ENCODE assay signal across 13 cellular contexts in the genomic region with DNA sequence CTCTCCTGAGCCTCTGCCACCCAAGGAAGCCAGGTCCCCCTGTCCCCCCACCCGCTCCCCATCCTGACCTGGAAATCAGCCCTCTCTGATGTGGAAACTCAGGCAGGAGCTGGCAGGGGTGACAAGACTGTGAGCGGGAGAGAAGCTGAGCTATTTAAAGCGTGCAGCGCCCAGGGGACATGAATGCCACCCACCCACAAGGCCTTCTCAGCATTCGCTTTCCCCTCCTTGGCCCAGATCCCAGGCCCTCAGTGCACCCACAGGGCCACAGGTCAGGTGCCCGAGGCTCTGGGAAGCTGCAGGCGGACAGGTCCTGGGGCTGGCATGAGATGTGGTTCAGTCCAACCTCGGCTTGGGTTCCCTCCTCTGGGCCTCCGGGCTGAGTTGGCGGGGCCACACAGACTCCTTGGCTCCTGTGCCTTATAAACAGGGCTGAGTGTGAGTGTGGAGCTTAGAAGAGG.
A peak's percentile ranks its signal among the peaks of the same experiment; 100 is the strongest.
DNase-seq lines count a peak whose midpoint lies in the region; ATAC-seq and TF ChIP-seq lines count a peak whose summit lies in the region.
"Had no signal": no experiment of that assay in that cellular context is flagged by ENCODE, and none has a peak within 500 bp of the region (broad histone marks: within the 10 kb centered on the region; RNA-seq: fewer than 3 reads in every experiment).

No MANE protein-coding gene starts in this region.

- H3K4me1 ChIP-seq in GM23248 (ENCODE audit: insufficient read depth) (peaks cover 38% of the 10 kb centered on the region), lung (ENCODE audit: control insufficient read depth in 2 of 2, insufficient read depth in 2 of 2, low read length in 2 of 2) (peaks cover 12 to 40% of the 10 kb centered on the region in 2 donors)

- POLR2A ChIA-PET in HEK293T (lab: Yijun Ruan, JAX): interaction anchor here (1.0 kb wide), 1 partner anchor 156 kb away, joined by 3 read pairs; no protein-coding TSS in a partner anchor

- no peaks in the 10 kb centered on the region for H3K27me3 ChIP-seq in GM23248 (replicated peaks; ENCODE audit: insufficient read depth)
- no peaks in the 10 kb centered on the region for H3K27me3 ChIP-seq in lung (ENCODE audit: control insufficient read depth, insufficient read depth)

- H3K36me3 ChIP-seq in GM23248 (ENCODE audit: low read depth) (peaks cover 3% of the 10 kb centered on the region; the same call in 1 of the 2 replicates), lung (ENCODE audit: control insufficient read depth in 2 of 2, insufficient read depth in 2 of 2, low read length in 2 of 2) (peaks cover 0 to 5% of the 10 kb centered on the region in 2 donors)

- H3K9me3 ChIP-seq in GM23248 (ENCODE audit: low read depth) (no peaks in the 10 kb centered on the region), lung (ENCODE audit: control insufficient read depth in 2 of 2, insufficient read depth in 1 of 2, low read length in 1 of 2) (no peaks in the 10 kb centered on the region)

- H3K9me2 ChIP-seq in GM23248 (ENCODE audit: insufficient read depth): no peaks in the 10 kb centered on the region

- H3F3A ChIP-seq in GM23248 (ENCODE audit: insufficient read depth): peaks cover 20% of the 10 kb centered on the region

- peak overlapping the region; percentile 92 for H3K27ac ChIP-seq in GM23248
- peak overlapping the region; percentile 75 to 91 for H3K27ac ChIP-seq in lung (ENCODE audit: low read depth in 1 of 2, low read length in 1 of 2)

- peak overlapping the region; percentile 79 for H3K9ac ChIP-seq in GM23248

- H3K79me2 ChIP-seq in GM23248 (ENCODE audit: insufficient read depth): peaks cover 14% of the 10 kb centered on the region

- H3K4me1 Mint-ChIP-seq in stimulated activated memory B cell treated with anti-CD40 and anti-IgM and Interleukin-4, amounts not matched to agents 10 μg/mL and 1 μg/mL and 100 μg/mL, for 72 hours: peaks cover 62% of the 10 kb centered on the region

- DNase-seq in GM23248: peak; percentile 85
- peak; percentile 16 for DNase-seq in dedifferentiated amniotic fluid mesenchymal stem cell (ENCODE audit: extremely low spot score)
- no peak for DNase-seq in lung (ENCODE audit: low spot score)
- no peak for DNase-seq in ecto neural progenitor cell (ENCODE audit: low spot score)
- DNase-seq in stimulated activated CD4-positive, alpha-beta T cell treated with anti-CD3 and anti-CD28 coated beads, Interleukin-4, amount 100 ng/mL, for 4 hours: no peak
- DNase-seq in HEK293T (ENCODE audit: extremely low spot score): no peak
- DNase-seq: activated CD4-positive, alpha-beta T cell treated with anti-CD3 and anti-CD28 coated beads for 48 hours; CD8-positive, alpha-beta T cell; KBM-7; naive B cell; NCI-H226 had no signal

- H3K27me3 Mint-ChIP-seq in stimulated activated memory B cell treated with anti-CD40 and anti-IgM and Interleukin-4, amounts not matched to agents 10 μg/mL and 1 μg/mL and 100 μg/mL, for 72 hours: no peaks in the 10 kb centered on the region
- H3K27me3 Mint-ChIP-seq: naive B cell had no signal

- H3K4me3 ChIP-seq in GM23248: no peak overlapping the region
- H3K4me3 ChIP-seq in lung: no peak overlapping the region

- CTCF ChIA-PET in HEK293T (lab: Yijun Ruan, JAX): no interaction called here

- no peak overlapping the region for H3K4me3 Mint-ChIP-seq in stimulated activated memory B cell treated with anti-CD40 and anti-IgM and Interleukin-4, amounts not matched to agents 10 μg/mL and 1 μg/mL and 100 μg/mL, for 72 hours
- H3K4me3 Mint-ChIP-seq: CD8-positive, alpha-beta T cell had no signal

- H3K36me3 Mint-ChIP-seq in stimulated activated memory B cell treated with anti-CD40 and anti-IgM and Interleukin-4, amounts not matched to agents 10 μg/mL and 1 μg/mL and 100 μg/mL, for 72 hours: no peaks in the 10 kb centered on the region
- H3K36me3 Mint-ChIP-seq: CD8-positive, alpha-beta T cell; naive B cell had no signal

- no peaks in the 10 kb centered on the region for H4K20me1 ChIP-seq in GM23248 (ENCODE audit: insufficient read depth)

- no peak overlapping the region for H3K4me2 ChIP-seq in GM23248 (ENCODE audit: unreplicated experiment)

- in situ Hi-C loops in GM23248 (cut with MboI): no loop called here

- H2AFZ ChIP-seq in GM23248: no peak overlapping the region

- no peaks in the 10 kb centered on the region for H3K9me3 Mint-ChIP-seq in stimulated activated memory B cell treated with anti-CD40 and anti-IgM and Interleukin-4, amounts not matched to agents 10 μg/mL and 1 μg/mL and 100 μg/mL, for 72 hours
- H3K9me3 Mint-ChIP-seq: CD8-positive, alpha-beta T cell; naive B cell had no signal

- 42 to 47% methylated on average over 10 of the region's 10 CpGs for WGBS in GM23248 (ENCODE audit: low coverage in 1 of 2, low lambda C conversion rate in 2 of 2, missing lambda C conversion rate in 2 of 2), 2 experiments
- WGBS in lung, 2 donors: 63 to 77% methylated on average over 10 of the region's 10 CpGs

- peak overlapping the region; percentile 71 for H3K27ac Mint-ChIP-seq in stimulated activated memory B cell treated with anti-CD40 and anti-IgM and Interleukin-4, amounts not matched to agents 10 μg/mL and 1 μg/mL and 100 μg/mL, for 72 hours
- H3K27ac Mint-ChIP-seq: CD8-positive, alpha-beta T cell had no signal

- no peak for TF ChIP-seq CTCF in lung (IDR thresholded peaks at IDR 0.05; ENCODE audit: control extremely low read depth, extremely low read depth)

- no peak for ATAC-seq in lung (ENCODE audit: insufficient read depth, low FRiP score)
- ATAC-seq in stimulated activated memory B cell treated with anti-CD40 and anti-IgM and Interleukin-4, amounts not matched to agents 10 μg/mL and 1 μg/mL and 100 μg/mL, for 72 hours: no peak
- no peak for ATAC-seq in HG03135 (IDR thresholded peaks at IDR 0.05; ENCODE audit: unreplicated experiment)
- ATAC-seq: CD8-positive, alpha-beta T cell had no signal

TF ChIP-seq in HEK293T, 16 proteins besides CTCF, POLR2A, EP300 and RAD21:
- TF ChIP-seq NFRKB (IDR thresholded peaks at IDR 0.05): no peak
- TF ChIP-seq ELF4 (IDR thresholded peaks at IDR 0.05): no peak
- no peak for TF ChIP-seq LEF1 (IDR thresholded peaks at IDR 0.05; ENCODE audit: borderline replicate concordance)
- no peak for TF ChIP-seq ARNT (IDR thresholded peaks at IDR 0.05)
- no peak for TF ChIP-seq FOXM1 (IDR thresholded peaks at IDR 0.05; ENCODE audit: borderline replicate concordance)
- TF ChIP-seq, protein P1, sequence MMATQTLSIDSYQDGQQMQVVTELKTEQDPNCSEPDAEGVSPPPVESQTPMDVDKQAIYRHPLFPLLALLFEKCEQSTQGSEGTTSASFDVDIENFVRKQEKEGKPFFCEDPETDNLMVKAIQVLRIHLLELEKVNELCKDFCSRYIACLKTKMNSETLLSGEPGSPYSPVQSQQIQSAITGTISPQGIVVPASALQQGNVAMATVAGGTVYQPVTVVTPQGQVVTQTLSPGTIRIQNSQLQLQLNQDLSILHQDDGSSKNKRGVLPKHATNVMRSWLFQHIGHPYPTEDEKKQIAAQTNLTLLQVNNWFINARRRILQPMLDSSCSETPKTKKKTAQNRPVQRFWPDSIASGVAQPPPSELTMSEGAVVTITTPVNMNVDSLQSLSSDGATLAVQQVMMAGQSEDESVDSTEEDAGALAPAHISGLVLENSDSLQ (IDR thresholded peaks at IDR 0.05): no peak
- TF ChIP-seq SP1 (IDR thresholded peaks at IDR 0.05): no peak
- no peak for TF ChIP-seq HDGF (IDR thresholded peaks at IDR 0.05; ENCODE audit: borderline replicate concordance)
- TF ChIP-seq FOXA1 (IDR thresholded peaks at IDR 0.05): no peak
- no peak for TF ChIP-seq SUZ12 (IDR thresholded peaks at IDR 0.05)
- TF ChIP-seq FOXK2 (IDR thresholded peaks at IDR 0.05): no peak
- no peak for TF ChIP-seq ZNF384 (IDR thresholded peaks at IDR 0.05)
- no peak for TF ChIP-seq CTBP1 (IDR thresholded peaks at IDR 0.05; ENCODE audit: borderline replicate concordance)
- TF ChIP-seq BHLHE40 (IDR thresholded peaks at IDR 0.05; ENCODE audit: borderline replicate concordance): no peak

Comparison
In these comparisons a context has a peak if more than half of its experiments do, and no peak if none do; other contexts are left out.
1. DNase-seq: peak in GM23248 (single experiment) and dedifferentiated amniotic fluid mesenchymal stem cell (single experiment); none in lung (single experiment), ecto neural progenitor cell (single experiment), stimulated activated CD4-positive, alpha-beta T cell treated with anti-CD3 and anti-CD28 coated beads, Interleukin-4, amount 100 ng/mL, for 4 hours (0 of 2) and HEK293T (single experiment).